26 cellular contexts compared by ENCODE assay signal in genomic region chr13:46043647-46044046, GRCh38. TPM values are rescaled to one million over a fixed set of nuclear protein-coding genes. Genes with fewer than 3 reads are reported as not detected.
A peak's percentile ranks its signal among the peaks of the same experiment; 100 is the strongest.
DNase-seq lines count a peak whose midpoint lies in the region; ATAC-seq, FAIRE-seq and TF ChIP-seq lines count a peak whose summit lies in the region.
"Had no signal": no experiment of that assay in that cellular context is flagged by ENCODE, and none has a peak within 500 bp of the region (broad histone marks: within the 10 kb centered on the region; RNA-seq: fewer than 3 reads in every experiment).

No MANE protein-coding gene starts in this region.

- H3K27ac ChIP-seq in A673 (ENCODE audit: low read depth, low read length, poor library complexity, severe bottlenecking) (peak overlapping the region; percentile 98), pancreas (no peak overlapping the region)
- H3K27ac ChIP-seq: BLaER1 treated with 17β-estradiol and CSF1 and Interleukin-3, amounts not matched to agents 10 nM and 100 nM had no signal

- H3K36me3 ChIP-seq in A673 (ENCODE audit: insufficient read depth, low read length, poor library complexity, severe bottlenecking) (peaks cover 76% of the 10 kb centered on the region), Loucy (ENCODE audit: insufficient read depth, low read length) (peaks cover 37% of the 10 kb centered on the region), pancreas (peaks cover 0 to 6% (median 0%) of the 10 kb centered on the region in 3 donors)

- H3K79me2 ChIP-seq in Loucy (ENCODE audit: insufficient read depth, low read length): peaks cover 97% of the 10 kb centered on the region

- DNase-seq in A673 (ENCODE audit: low spot score): no peak
- no peak for DNase-seq in frontal cortex (ENCODE audit: low spot score in 2 of 2)
- no peak for DNase-seq in pancreas
- no peak for DNase-seq in islet precursor cell
- DNase-seq in osteocyte (ENCODE audit: extremely low spot score, unreplicated experiment): no peak
- no peak for DNase-seq in globus pallidus (ENCODE audit: low spot score)
- DNase-seq: ACHN; AML-193; BE2C; CD4-positive, alpha-beta T cell; CD8-positive, alpha-beta memory T cell; DMS 273 treated with DMSO at 0.1 percent for 48 hours; DMS53; DMS79 treated with DMSO at 0.1 percent for 48 hours; GF-D8; GOT3; HFFc6 had no signal

- POLR2A ChIA-PET in A673 (lab: Charles Lee; ENCODE audit: low non-redundant PET): no interaction called here

- CTCF ChIA-PET in A673 (lab: Charles Lee): no interaction called here

- no peaks in the 10 kb centered on the region for H3K9me2 ChIP-seq in Loucy (replicated peaks; ENCODE audit: low read depth, low read length)

- H3K4me2 ChIP-seq in Loucy (ENCODE audit: low read depth, low read length, poor library complexity, severe bottlenecking): peak overlapping the region; percentile 79
- H3K4me2 ChIP-seq: BLaER1 treated with 17β-estradiol and CSF1 and Interleukin-3, amounts not matched to agents 10 nM and 100 nM had no signal

- H3K4me3 Mint-ChIP-seq in osteocyte (ENCODE audit: unreplicated experiment): no peak overlapping the region
- H3K4me3 Mint-ChIP-seq: CD14-positive monocyte; CD4-positive, alpha-beta T cell; CD8-positive, alpha-beta memory T cell; HFFc6 had no signal

- no peaks in the 10 kb centered on the region for H3F3A ChIP-seq in Loucy (ENCODE audit: low read depth)

- no peaks in the 10 kb centered on the region for H3K9me3 ChIP-seq in A673 (ENCODE audit: low read depth, low read length, poor library complexity, severe bottlenecking)
- H3K9me3 ChIP-seq in Loucy (ENCODE audit: insufficient read depth, low read depth, low read length): no peaks in the 10 kb centered on the region
- H3K9me3 ChIP-seq in pancreas: no peaks in the 10 kb centered on the region
- H3K9me3 ChIP-seq: BE2C, HAP-1 had no signal

- ATAC-seq in pancreas (no peak), HG02970 (IDR thresholded peaks at IDR 0.05; ENCODE audit: low FRiP score, unreplicated experiment) (no peak)

- intact Hi-C loops in A673 (cut with micrococcal nuclease; ENCODE audit: unreplicated experiment) (no loop called here), pancreas (cut with DNase I) (no loop called here)

- H3K27me3 ChIP-seq in A673 (replicated peaks; ENCODE audit: insufficient read depth, low read depth, low read length, poor library complexity) (no peaks in the 10 kb centered on the region), Loucy (ENCODE audit: insufficient read depth, low read length, poor library complexity, severe bottlenecking) (no peaks in the 10 kb centered on the region), pancreas (no peaks in the 10 kb centered on the region)
- H3K27me3 ChIP-seq: BE2C; BLaER1 treated with 17β-estradiol and CSF1 and Interleukin-3, amounts not matched to agents 10 nM and 100 nM had no signal

- no peaks in the 10 kb centered on the region for H3K27me3 Mint-ChIP-seq in osteocyte (ENCODE audit: unreplicated experiment)
- H3K27me3 Mint-ChIP-seq: CD4-positive, alpha-beta T cell; CD8-positive, alpha-beta memory T cell had no signal

- TF ChIP-seq CTCF in A673 (conservative IDR thresholded peaks at IDR 0.05; ENCODE audit: low read depth, low read length) (no peak), Loucy (conservative IDR thresholded peaks at IDR 0.05; ENCODE audit: low read length) (no peak), pancreas (IDR thresholded peaks at IDR 0.05) (no peak), osteocyte (IDR thresholded peaks at IDR 0.05) (no peak)

- no TSS peak for BruUV-seq in A673 (replicated peaks; lab: Mats Ljungman, UMichigan)

- no peak overlapping the region for H2AFZ ChIP-seq in Loucy (ENCODE audit: low read length)

- H3K9ac ChIP-seq in Loucy (ENCODE audit: low read depth, low read length, poor library complexity, severe bottlenecking): peak overlapping the region; percentile 57
- H3K9ac ChIP-seq: BLaER1 treated with 17β-estradiol and CSF1 and Interleukin-3, amounts not matched to agents 10 nM and 100 nM had no signal

- peaks cover 42% of the 10 kb centered on the region for H3K4me1 ChIP-seq in A673 (ENCODE audit: insufficient read depth, low read length, poor library complexity, severe bottlenecking)
- peaks cover 46% of the 10 kb centered on the region for H3K4me1 ChIP-seq in Loucy (ENCODE audit: insufficient read depth, low read length, poor library complexity, severe bottlenecking)
- H3K4me1 ChIP-seq in pancreas: peaks cover 0 to 8% (median 0%) of the 10 kb centered on the region in 3 donors
- H3K4me1 ChIP-seq: HAP-1 had no signal

- 87 to 92% methylated on average over 5 of the region's 5 CpGs for WGBS in pancreas, 2 donors

- H3K9me3 Mint-ChIP-seq in osteocyte (ENCODE audit: unreplicated experiment): no peaks in the 10 kb centered on the region
- H3K9me3 Mint-ChIP-seq: CD4-positive, alpha-beta T cell; CD8-positive, alpha-beta memory T cell; HFFc6 had no signal

- H3K4me1 Mint-ChIP-seq in osteocyte (ENCODE audit: unreplicated experiment): peaks cover 35% of the 10 kb centered on the region

- H3K27ac Mint-ChIP-seq in osteocyte (ENCODE audit: unreplicated experiment): no peak overlapping the region
- H3K27ac Mint-ChIP-seq: CD14-positive monocyte; CD4-positive, alpha-beta T cell; CD8-positive, alpha-beta memory T cell; HFFc6 had no signal

- peak; percentile 85 for FAIRE-seq in frontal cortex (lab: Jason Lieb, UNC)
- FAIRE-seq in pancreas (lab: Jason Lieb, UNC): peak; percentile 45
- FAIRE-seq: D721Med, GM12891, GM18507, H54 had no signal

- H4K20me1 ChIP-seq in Loucy (ENCODE audit: insufficient read depth, low read length, poor library complexity, severe bottlenecking): peaks cover 89% of the 10 kb centered on the region

- H3K4me3 ChIP-seq in A673 (ENCODE audit: low read depth, low read length, poor library complexity, severe bottlenecking) (peak overlapping the region; percentile 89), Loucy (ENCODE audit: low read length, poor library complexity, severe bottlenecking) (peak overlapping the region; percentile 64), pancreas (no peak overlapping the region)
- H3K4me3 ChIP-seq: BLaER1 treated with 17β-estradiol and CSF1 and Interleukin-3, amounts not matched to agents 10 nM and 100 nM; HAP-1 had no signal

- H3K36me3 Mint-ChIP-seq in osteocyte (ENCODE audit: unreplicated experiment): peaks cover 7% of the 10 kb centered on the region

RNA-seq across cellular contexts. Expression of gene ZC3H13, which starts 8.9 kb away (rescaled TPM):
- 373 and 378 TPM in 2 replicates for total RNA-seq in A673 (2021)
- total RNA-seq in frontal cortex: 36.3 TPM
- total RNA-seq in pancreas: 10 to 100 TPM; 13.9 to 24.1 (median 16.2) TPM
- 1 to 10 TPM; 7.6 to 9.1 TPM for polyA plus RNA-seq in pancreas
- total RNA-seq in osteocyte: 39.3 and 44.3 TPM in 2 replicates

Comparison
In these comparisons a context has a peak if more than half of its experiments do, and no peak if none do; other contexts are left out.
1. H3K4me3 ChIP-seq: peak in A673 (single experiment) and Loucy (single experiment); none in pancreas (0 of 4).